Comparison of ENCODE assay signal across 9 cellular contexts in the genomic region with DNA sequence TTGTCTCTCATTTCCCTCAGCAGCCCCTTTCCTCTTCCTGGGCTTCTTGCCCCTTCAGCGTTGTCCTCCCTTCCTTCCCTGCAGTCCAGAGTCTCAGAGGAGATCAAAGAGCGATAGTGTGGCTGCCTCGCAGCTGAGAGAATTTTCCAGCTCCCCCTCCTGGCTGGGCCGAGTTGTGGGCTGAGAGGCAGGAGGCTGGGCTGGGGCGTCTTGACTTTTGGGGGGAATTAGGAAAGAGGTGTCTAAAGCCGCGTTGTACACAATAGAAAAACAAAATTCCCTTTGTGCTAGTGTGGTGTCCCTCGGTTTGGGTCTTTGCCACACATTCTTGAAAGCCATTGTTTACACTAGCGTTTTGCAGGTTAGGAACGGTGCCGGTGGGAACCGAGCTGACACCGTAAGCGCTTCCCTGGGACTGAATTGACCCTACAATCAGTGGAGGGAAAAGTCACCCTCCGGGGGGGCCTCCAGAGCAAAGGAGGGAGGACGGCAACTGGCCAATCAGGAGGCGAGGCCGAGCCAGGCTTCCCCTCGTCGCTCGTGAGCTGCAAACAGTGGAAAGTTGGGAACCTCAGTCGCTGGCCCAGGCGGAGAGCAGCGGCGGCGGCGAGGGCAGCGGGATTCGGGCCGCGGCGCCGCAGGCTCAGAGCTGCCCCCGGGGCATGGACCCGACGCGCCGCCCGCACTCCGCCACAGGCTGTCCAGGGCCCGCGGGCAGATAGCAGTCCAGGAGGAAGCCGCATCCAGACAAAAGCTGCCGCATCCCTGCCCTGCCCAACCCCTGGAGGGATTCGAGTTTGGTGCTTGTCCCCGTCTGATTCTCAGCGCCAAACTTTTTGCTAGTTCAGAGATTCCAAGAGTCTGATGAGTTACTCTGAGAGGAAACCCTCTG. TPM values are rescaled to one million over a fixed set of nuclear protein-coding genes. Genes with fewer than 3 reads are reported as not detected.
DNase-seq lines count a peak whose midpoint lies in the region; ATAC-seq and TF ChIP-seq lines count a peak whose summit lies in the region.
"Had no signal": no experiment of that assay in that cellular context is flagged by ENCODE, and none has a peak within 500 bp of the region (broad histone marks: within the 10 kb centered on the region; RNA-seq: fewer than 3 reads in every experiment).

A gene (plus strand): TSS at position 574 of the 892 bp plus-strand sequence. CDS start 389 bp downstream, outside the sequence.

- H3K4me3 ChIP-seq in epithelial cell of esophagus (ENCODE audit: low read length) (peak within 1 kb of the TSS; percentile 57), subcutaneous abdominal adipose tissue (ENCODE audit: low read depth in 1 of 5, low read length in 5 of 5) (peak within 1 kb of the TSS; percentile 66 to 84 (median 74))

- ATAC-seq in activated B cell treated with CpG ODN at 0.5 μM for 24 hours (ENCODE audit: low read depth), result no peak
- peak; percentile 56 for ATAC-seq in memory B cell (ENCODE audit: low read depth)

- H3K9me3 ChIP-seq in subcutaneous abdominal adipose tissue (ENCODE audit: control insufficient read depth in 5 of 5, low read length in 5 of 5), result peaks cover 0 to 6% (median 0%) of the 10 kb centered on the region in 5 donors

- POLR2A ChIA-PET in activated B cell treated with CpG ODN at 0.5 μM for 24 hours (lab: Charles Lee), result no interaction called here

- DNase-seq in NCI-H2081 (lab: John Stamatoyannopoulos, UW), result peak; percentile 47 to 75
- DNase-seq in NCI-H2081 treated with DMSO at 0.1 percent for 48 hours (lab: John Stamatoyannopoulos, UW), result no peak
- peak; percentile 12 for DNase-seq in NCI-H146 treated with DMSO at 0.1 percent for 48 hours (lab: John Stamatoyannopoulos, UW; ENCODE audit: unreplicated experiment)
- peak; percentile 15 for DNase-seq in activated B cell treated with CpG ODN at 0.5 μM for 24 hours
- peak; percentile 41 for DNase-seq in epithelial cell of esophagus (ENCODE audit: low read depth)
- DNase-seq in memory B cell (ENCODE audit: low spot score in 2 of 2), result no peak
- DNase-seq in activated gamma-delta T cell (lab: John Stamatoyannopoulos, UW), result no peak
- DNase-seq: DND-41 had no signal

- peaks cover 0 to 9% (median 4%) of the 10 kb centered on the region in 5 donors for H3K27me3 ChIP-seq in subcutaneous abdominal adipose tissue (ENCODE audit: control insufficient read depth in 5 of 5, insufficient read depth in 4 of 5, low read length in 5 of 5)

- intact Hi-C loops in activated B cell treated with CpG ODN at 0.5 μM for 24 hours (cut with micrococcal nuclease), result no loop called here

- H3K36me3 ChIP-seq in subcutaneous abdominal adipose tissue (ENCODE audit: control insufficient read depth in 5 of 5, insufficient read depth in 5 of 5, low read length in 5 of 5), result no peaks in the 10 kb centered on the region

- H3K9me3 Mint-ChIP-seq in activated B cell treated with CpG ODN at 0.5 μM for 24 hours, result peaks cover 16% of the 10 kb centered on the region
- peaks cover 12% of the 10 kb centered on the region for H3K9me3 Mint-ChIP-seq in memory B cell

- CTCF ChIA-PET in activated B cell treated with CpG ODN at 0.5 μM for 24 hours (lab: Charles Lee), result interaction anchor here (0.6 to 0.7 kb wide), 2 partner anchors 13 to 98 kb away, joined by 3 read pairs; no protein-coding TSS in a partner anchor

- H3K9ac ChIP-seq in subcutaneous abdominal adipose tissue (ENCODE audit: low read length in 5 of 5), result peak within 1 kb of the TSS; percentile 40 to 78 (median 62)

- H3K27ac ChIP-seq in subcutaneous abdominal adipose tissue (ENCODE audit: low read depth, low read length), result peak within 1 kb of the TSS; percentile 74

- H3K4me1 ChIP-seq in subcutaneous abdominal adipose tissue (ENCODE audit: control insufficient read depth in 5 of 5, insufficient read depth in 5 of 5, low read length in 5 of 5), result peaks cover 0 to 19% (median 13%) of the 10 kb centered on the region in 5 donors

- TF ChIP-seq CTCF in activated B cell treated with CpG ODN at 0.5 μM for 24 hours (IDR thresholded peaks at IDR 0.05), result no peak
- TF ChIP-seq CTCF in epithelial cell of esophagus (IDR thresholded peaks at IDR 0.05; ENCODE audit: insufficient read depth, low read depth, low read length, missing control alignments), result peak; percentile 59

- no peak within 1 kb of the TSS for H3K27ac Mint-ChIP-seq in activated B cell treated with CpG ODN at 0.5 μM for 24 hours
- H3K27ac Mint-ChIP-seq in memory B cell, result no peak within 1 kb of the TSS

- H3K4me1 Mint-ChIP-seq in activated B cell treated with CpG ODN at 0.5 μM for 24 hours, result peaks cover 17% of the 10 kb centered on the region
- peaks cover 16% of the 10 kb centered on the region for H3K4me1 Mint-ChIP-seq in memory B cell

- H3K27me3 Mint-ChIP-seq in activated B cell treated with CpG ODN at 0.5 μM for 24 hours (peaks cover 44% of the 10 kb centered on the region), memory B cell (peaks cover 27% of the 10 kb centered on the region)

- H3K36me3 Mint-ChIP-seq in activated B cell treated with CpG ODN at 0.5 μM for 24 hours (ENCODE audit: low read depth), result no peaks in the 10 kb centered on the region
- peaks cover 7% of the 10 kb centered on the region for H3K36me3 Mint-ChIP-seq in memory B cell

- H3K4me3 Mint-ChIP-seq in activated B cell treated with CpG ODN at 0.5 μM for 24 hours, result peak within 1 kb of the TSS; percentile 72
- peak within 1 kb of the TSS; percentile 70 for H3K4me3 Mint-ChIP-seq in memory B cell

RNA-seq across cellular contexts. Expression of the gene that starts here (rescaled TPM):
- 0.02 and 0.27 TPM in 2 replicates for total RNA-seq in activated B cell treated with CpG ODN at 0.5 μM for 24 hours

Comparison
In these comparisons a context has a peak if more than half of its experiments do, and no peak if none do; other contexts are left out.
1. DNase-seq: peak in NCI-H2081 (2 of 2), NCI-H146 treated with DMSO at 0.1 percent for 48 hours (single experiment) and epithelial cell of esophagus (single experiment); none in NCI-H2081 treated with DMSO at 0.1 percent for 48 hours (single experiment), memory B cell (0 of 2) and activated gamma-delta T cell (single experiment).
2. Peak in DNase-seq in activated B cell treated with CpG ODN at 0.5 μM for 24 hours; RNA of the gene not detected or under 1 TPM.